ENCODE assay signal across 16 cellular contexts in the genomic region with DNA sequence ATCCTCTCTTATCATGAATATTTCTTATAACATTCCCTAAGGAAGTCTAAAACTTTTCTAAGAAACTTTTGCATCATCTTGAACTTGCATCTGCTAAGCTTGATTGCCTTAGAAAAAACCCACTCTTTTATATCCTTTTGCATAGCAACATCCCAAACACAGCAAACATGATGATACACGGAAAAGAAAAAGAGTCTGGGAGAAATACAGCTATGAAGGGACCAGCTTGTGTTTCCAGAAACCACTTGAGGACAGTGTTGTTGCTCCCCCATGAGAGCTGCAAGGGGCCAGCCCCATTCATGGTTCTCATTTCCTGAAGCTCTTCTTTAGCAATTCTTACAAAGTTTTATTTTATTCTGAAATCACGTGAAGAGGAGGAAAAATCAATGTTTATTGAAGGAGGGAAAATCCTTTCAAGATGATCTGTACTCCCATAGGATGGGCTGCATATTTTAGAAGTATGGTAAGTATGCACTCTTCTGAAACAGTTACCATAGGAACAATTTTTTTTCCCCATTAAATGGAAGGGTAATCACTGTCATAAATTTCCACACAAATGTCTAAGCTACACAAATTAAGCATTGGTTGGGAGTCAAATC. TPM values are rescaled to one million over a fixed set of nuclear protein-coding genes. Genes with fewer than 3 reads are reported as not detected.
DNase-seq lines count a peak whose midpoint lies in the region; TF ChIP-seq lines count a peak whose summit lies in the region.
"Had no signal": no experiment of that assay in that cellular context is flagged by ENCODE, and none has a peak within 500 bp of the region (broad histone marks: within the 10 kb centered on the region; RNA-seq: fewer than 3 reads in every experiment).

No MANE protein-coding gene starts in this region.

- in situ Hi-C loops in brain microvascular endothelial cell (cut with HindIII; ENCODE audit: low pct_ligation_motif_present, low sequenced_read_pairs) = no loop called here

- no peak overlapping the region for H3K27ac ChIP-seq in esophagus muscularis mucosa (replicated peaks in 1 of 4)
- H3K27ac ChIP-seq in muscle layer of colon (ENCODE audit: low read depth, low read length) = peak overlapping the region; percentile 29
- H3K27ac ChIP-seq in brain microvascular endothelial cell = no peak overlapping the region
- H3K27ac ChIP-seq: BLaER1 treated with 17β-estradiol and CSF1 and Interleukin-3, amounts not matched to agents 10 nM and 100 nM had no signal

- intact Hi-C loops in esophagus muscularis mucosa (cut with DNase I) = no loop called here

- TF ChIP-seq EP300 in esophagus muscularis mucosa (IDR thresholded peaks at IDR 0.05) = no peak

- TF ChIP-seq POLR2A in esophagus muscularis mucosa (IDR thresholded peaks at IDR 0.05; ENCODE audit: low read depth) = no peak

- no peak overlapping the region for H3K9ac ChIP-seq in muscle layer of colon (ENCODE audit: low read length)
- H3K9ac ChIP-seq: BLaER1 treated with 17β-estradiol and CSF1 and Interleukin-3, amounts not matched to agents 10 nM and 100 nM had no signal

- no peaks in the 10 kb centered on the region for H3K27me3 ChIP-seq in esophagus muscularis mucosa
- H3K27me3 ChIP-seq in muscle layer of colon (ENCODE audit: control insufficient read depth in 1 of 2, insufficient read depth in 2 of 2, low read length in 2 of 2) = no peaks in the 10 kb centered on the region
- no peaks in the 10 kb centered on the region for H3K27me3 ChIP-seq in brain microvascular endothelial cell (replicated peaks)
- H3K27me3 ChIP-seq: BLaER1 treated with 17β-estradiol and CSF1 and Interleukin-3, amounts not matched to agents 10 nM and 100 nM had no signal

- H3K9me3 ChIP-seq in esophagus muscularis mucosa (no peaks in the 10 kb centered on the region), muscle layer of colon (ENCODE audit: low read length) (no peaks in the 10 kb centered on the region)
- H3K9me3 ChIP-seq: BLaER1 treated with 17β-estradiol and CSF1 and Interleukin-3, amounts not matched to agents 10 nM and 100 nM had no signal

- no peak for TF ChIP-seq CTCF in AG09309 (IDR thresholded peaks at IDR 0.05; ENCODE audit: control insufficient read depth, insufficient read depth, low read depth, low read length, missing control alignments)
- TF ChIP-seq CTCF in esophagus muscularis mucosa (IDR thresholded peaks at IDR 0.05) = no peak
- no peak for TF ChIP-seq CTCF in brain microvascular endothelial cell (IDR thresholded peaks at IDR 0.05; ENCODE audit: low read depth, low read length, missing control alignments)

- whole genome bisulfite sequencing in esophagus muscularis mucosa = 48% methylated on average over 2 of the region's 2 CpGs

- H3K4me1 ChIP-seq in esophagus muscularis mucosa = peaks cover 0 to 5% (median 0%) of the 10 kb centered on the region in 4 donors
- H3K4me1 ChIP-seq in muscle layer of colon (ENCODE audit: insufficient read depth, low read length) = no peaks in the 10 kb centered on the region
- H3K4me1 ChIP-seq: BLaER1 treated with 17β-estradiol and CSF1 and Interleukin-3, amounts not matched to agents 10 nM and 100 nM had no signal

- DNase-seq in AG09309 (ENCODE audit: low read depth) (peak; percentile 31), EH (ENCODE audit: low read depth) (peak; percentile 45), esophagus muscularis mucosa (ENCODE audit: extremely low spot score) (peak; percentile 12), HuH-7.5 (ENCODE audit: low spot score) (no peak), brain microvascular endothelial cell (no peak), NCI-H446 (lab: John Stamatoyannopoulos, UW) (no peak)
- DNase-seq: ACHN, HFFc6, NCI-H1417, NCI-H2029 treated with DMSO at 0.1 percent for 48 hours, NCI-H524, SHP77 treated with DMSO at 0.1 percent for 48 hours had no signal

- H3K36me3 ChIP-seq in esophagus muscularis mucosa (no peaks in the 10 kb centered on the region), muscle layer of colon (ENCODE audit: insufficient read depth, low read length) (no peaks in the 10 kb centered on the region), brain microvascular endothelial cell (replicated peaks) (no peaks in the 10 kb centered on the region)
- H3K36me3 ChIP-seq: BLaER1 treated with 17β-estradiol and CSF1 and Interleukin-3, amounts not matched to agents 10 nM and 100 nM had no signal

- H3K4me3 ChIP-seq in AG09309 (ENCODE audit: control insufficient read depth, low read depth, low read length) = no peak overlapping the region
- H3K4me3 ChIP-seq in esophagus muscularis mucosa = no peak overlapping the region
- H3K4me3 ChIP-seq in muscle layer of colon (ENCODE audit: low read depth in 1 of 2, low read length in 2 of 2) = no peak overlapping the region
- no peak overlapping the region for H3K4me3 ChIP-seq in brain microvascular endothelial cell (ENCODE audit: low read depth, low read length)
- H3K4me3 ChIP-seq: BLaER1 treated with 17β-estradiol and CSF1 and Interleukin-3, amounts not matched to agents 10 nM and 100 nM had no signal

RNA-seq across cellular contexts. Expression of gene PRTFDC1, which starts 17.4 kb away (rescaled TPM):
- 1 to 10 TPM; 3.0 to 8.3 (median 4.3) TPM for total RNA-seq in esophagus muscularis mucosa

RNA-seq across cellular contexts. Expression of gene ENKUR, which starts 46.1 kb away (rescaled TPM):
- total RNA-seq in esophagus muscularis mucosa = under 1 TPM in 1 of 4 donors, not detected in 3; 0.17 TPM
- total RNA-seq: H4, LHCN-M2 had no signal

RNA-seq across cellular contexts. Expression of gene THNSL1, which starts 46.6 kb away (rescaled TPM):
- 1 to 10 TPM in 1 of 4 donors, under 1 TPM in 3; 0.65 to 1.1 (median 0.75) TPM for total RNA-seq in esophagus muscularis mucosa

Comparison
In these comparisons a context has a peak if more than half of its experiments do, and no peak if none do; other contexts are left out.
1. DNase-seq: peak in AG09309 (single experiment), EH (single experiment) and esophagus muscularis mucosa (single experiment); none in HuH-7.5 (single experiment), brain microvascular endothelial cell (single experiment) and NCI-H446 (0 of 2).